Comparison of ENCODE assay signal across 8 cellular contexts in the genomic region with DNA sequence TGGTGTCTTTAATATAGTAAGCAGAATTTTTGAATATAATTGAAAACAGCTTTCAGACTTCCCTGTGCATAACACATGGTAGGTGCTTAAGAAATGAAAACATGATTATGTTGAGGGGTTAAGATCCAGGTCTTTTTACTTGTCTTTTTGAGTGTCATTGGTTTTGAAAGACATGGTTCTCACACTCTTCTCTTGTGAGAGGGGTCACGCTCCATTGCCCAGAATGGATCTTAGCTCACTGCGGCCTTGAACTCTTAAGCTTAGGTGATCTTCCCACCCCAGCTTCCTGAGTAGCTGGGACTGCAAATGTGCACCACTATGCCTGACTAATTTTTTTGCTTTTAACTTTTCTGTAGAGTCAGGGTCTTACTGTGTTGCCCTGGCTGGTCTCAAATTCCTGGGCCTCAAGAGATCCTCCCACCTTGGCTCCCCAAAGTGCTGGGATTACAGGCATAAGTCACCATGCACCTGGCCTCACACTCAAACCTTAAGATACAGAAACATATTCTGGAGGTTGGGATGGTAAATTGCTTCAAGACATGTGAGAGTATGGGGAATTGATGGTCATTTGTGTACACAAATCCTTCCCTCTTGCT. TPM values are rescaled to one million over a fixed set of nuclear protein-coding genes. Genes with fewer than 3 reads are reported as not detected.
A peak's percentile ranks its signal among the peaks of the same experiment; 100 is the strongest.
DNase-seq lines count a peak whose midpoint lies in the region; ATAC-seq and TF ChIP-seq lines count a peak whose summit lies in the region.

No MANE protein-coding gene starts in this region.

- peak overlapping the region; percentile 84 to 100 (median 98) for H3K4me3 Mint-ChIP-seq in naive B cell

- H3K27ac Mint-ChIP-seq in naive B cell = peak overlapping the region; percentile 91 to 100 (median 99)

- TF ChIP-seq CTCF in AG10803 (conservative IDR thresholded peaks at IDR 0.05; ENCODE audit: low read length) (no peak), cardiac fibroblast (IDR thresholded peaks at IDR 0.05; ENCODE audit: low read depth, low read length) (no peak)

- H3K27ac ChIP-seq in HUES6 (ENCODE audit: low read depth, low read length) = no peak overlapping the region

- H3K4me3 ChIP-seq in AG10803 (ENCODE audit: low read length) (peak overlapping the region; percentile 98), HUES6 (ENCODE audit: low read depth, low read length) (peak overlapping the region; percentile 84), cardiac fibroblast (replicated peaks in 1 of 2; ENCODE audit: low read depth in 2 of 2, low read length in 2 of 2) (peak overlapping the region; percentile 95 to 98)

- peaks cover 7% of the 10 kb centered on the region; the same call in 1 of the 2 replicates for H3K4me1 ChIP-seq in HUES6 (ENCODE audit: control insufficient read depth, insufficient read depth, low read length)

- H3K9me3 ChIP-seq in HUES6 (ENCODE audit: control insufficient read depth, insufficient read depth, low read depth, low read length) = no peaks in the 10 kb centered on the region

- no peak for DNase-seq in AG10803 (ENCODE audit: low read depth)
- no peak for DNase-seq in cardiac fibroblast (ENCODE audit: low read depth in 2 of 2)
- peak; percentile 18 for DNase-seq in naive B cell
- no peak for DNase-seq in epidermal melanocyte (ENCODE audit: insufficient read length, low spot score)
- DNase-seq in midbrain (lab: John Stamatoyannopoulos, UW) = no peak

- no peaks in the 10 kb centered on the region for H3K27me3 ChIP-seq in HUES6 (ENCODE audit: control insufficient read depth, insufficient read depth, low read length)

- peaks cover 54 to 84% (median 79%) of the 10 kb centered on the region in 3 donors for H3K4me1 Mint-ChIP-seq in naive B cell

- peaks cover 0 to 6% of the 10 kb centered on the region in 2 donors for H3K36me3 Mint-ChIP-seq in naive B cell

- H3K36me3 ChIP-seq in HUES6 (ENCODE audit: control insufficient read depth, insufficient read depth, low read length) = peaks cover 14% of the 10 kb centered on the region

- H3K9me3 Mint-ChIP-seq in naive B cell = no peaks in the 10 kb centered on the region

- ATAC-seq in naive B cell (ENCODE audit: low read depth in 2 of 2) (no peak), GM18858 (IDR thresholded peaks at IDR 0.05; ENCODE audit: unreplicated experiment) (no peak), GM21367 (IDR thresholded peaks at IDR 0.05; ENCODE audit: unreplicated experiment) (no peak)

- peak overlapping the region; percentile 96 for H3K9ac ChIP-seq in HUES6 (ENCODE audit: low read length)

- no peaks in the 10 kb centered on the region for H3K27me3 Mint-ChIP-seq in naive B cell

RNA-seq across cellular contexts. Expression of a gene that starts 1.4 kb away (rescaled TPM):
- polyA plus RNA-seq in naive B cell (ENCODE audit: low read depth in 6 of 6) = 100 to 1,000 TPM; 198 to 302 (median 265) TPM

RNA-seq across cellular contexts. Expression of a gene that starts 1.6 kb away (rescaled TPM):
- 10 to 100 TPM in 3 of 6 donors, 1 to 10 TPM in 2, under 1 TPM in 1; 0.32 to 15.6 (median 10.0) TPM for polyA plus RNA-seq in naive B cell (ENCODE audit: low read depth in 6 of 6)

RNA-seq across cellular contexts. Expression of a gene that starts 38.3 kb away (rescaled TPM):
- 1 to 10 TPM; 1.6 to 4.3 (median 3.0) TPM for polyA plus RNA-seq in naive B cell (ENCODE audit: low read depth in 6 of 6)
